ENCODE assay signal across 14 cellular contexts in genomic region chr22:42745118-42745517, GRCh38. TPM values are rescaled to one million over a fixed set of nuclear protein-coding genes. Genes with fewer than 3 reads are reported as not detected.
DNase-seq lines count a peak whose midpoint lies in the region; ATAC-seq, FAIRE-seq and TF ChIP-seq lines count a peak whose summit lies in the region.
"Had no signal": no experiment of that assay in that cellular context is flagged by ENCODE, and none has a peak within 500 bp of the region (broad histone marks: within the 10 kb centered on the region; RNA-seq: fewer than 3 reads in every experiment).

No MANE protein-coding gene starts in this region.

- no peak for TF ChIP-seq CTCF in bronchial epithelial cell (IDR thresholded peaks at IDR 0.05; ENCODE audit: insufficient read depth, low read length, severe bottlenecking)

- peak overlapping the region; percentile 45 for H3K9ac ChIP-seq in mesenchymal stem cell (ENCODE audit: low read length)
- H3K9ac ChIP-seq: BLaER1 had no signal

- H3K4me3 ChIP-seq in bronchial epithelial cell (ENCODE audit: low read depth, low read length) = no peak overlapping the region
- no peak overlapping the region for H3K4me3 ChIP-seq in mesenchymal stem cell (ENCODE audit: insufficient read depth in 1 of 2, low read depth in 1 of 2, low read length in 2 of 2)
- H3K4me3 ChIP-seq: BLaER1, pancreas had no signal

- H3K4me2 ChIP-seq in mesenchymal stem cell (ENCODE audit: low read length, poor library complexity, severe bottlenecking) = no peak overlapping the region
- H3K4me2 ChIP-seq: BLaER1 had no signal

- no peak overlapping the region for H3K4ac ChIP-seq in mesenchymal stem cell (ENCODE audit: low read depth in 1 of 2, low read length in 2 of 2)

- peak overlapping the region in 1 of 2 experiments; percentile 12 for H2BK12ac ChIP-seq in mesenchymal stem cell (ENCODE audit: low read length in 2 of 2)

- no peak overlapping the region for H3K27ac Mint-ChIP-seq in stimulated activated naive CD8-positive, alpha-beta T cell treated with anti-CD3 and anti-CD28 coated beads, Interleukin-15, amount 100 ng/mL, for 72 hours
- H3K27ac Mint-ChIP-seq: dendritic cell treated with granulocyte-macrophage colony-stimulating factor and Interleukin-4, amounts not matched to agents 40 ng/mL and 50 ng/mL, for 4 days; stimulated activated memory B cell treated with anti-CD40 and anti-IgM and Interleukin-4, amounts not matched to agents 10 μg/mL and 1 μg/mL and 100 μg/mL, for 72 hours had no signal

- WGBS in mesenchymal stem cell = 39% methylated on average over 11 of the region's 11 CpGs

- no peaks in the 10 kb centered on the region for H3K9me3 ChIP-seq in mesenchymal stem cell (ENCODE audit: control insufficient read depth, low read length)
- H3K9me3 ChIP-seq: BLaER1, pancreas had no signal

- H3K18ac ChIP-seq in mesenchymal stem cell (ENCODE audit: low read depth in 1 of 2, low read length in 2 of 2) = no peak overlapping the region

- H3K4me1 ChIP-seq in mesenchymal stem cell (ENCODE audit: control insufficient read depth, insufficient read depth, low read depth, low read length) = peaks cover 8% of the 10 kb centered on the region
- H3K4me1 ChIP-seq: pancreas had no signal

- FAIRE-seq in bronchial epithelial cell (lab: Jason Lieb, UNC) = no peak
- FAIRE-seq: pancreas had no signal

- no peak overlapping the region for H2AFZ ChIP-seq in mesenchymal stem cell (ENCODE audit: low read depth, low read length)

- H2AK5ac ChIP-seq in mesenchymal stem cell (ENCODE audit: low read length, severe bottlenecking) = no peak overlapping the region

- H3K36me3 ChIP-seq in bronchial epithelial cell (ENCODE audit: control insufficient read depth, insufficient read depth, low read length) = no peaks in the 10 kb centered on the region
- no peaks in the 10 kb centered on the region for H3K36me3 ChIP-seq in mesenchymal stem cell (ENCODE audit: control insufficient read depth in 1 of 2, insufficient read depth in 2 of 2, low read depth in 1 of 2, low read length in 2 of 2)
- H3K36me3 ChIP-seq: BLaER1, pancreas had no signal

- no peaks in the 10 kb centered on the region for H3K9me3 Mint-ChIP-seq in stimulated activated naive CD8-positive, alpha-beta T cell treated with anti-CD3 and anti-CD28 coated beads, Interleukin-15, amount 100 ng/mL, for 72 hours
- H3K9me3 Mint-ChIP-seq: dendritic cell treated with granulocyte-macrophage colony-stimulating factor and Interleukin-4, amounts not matched to agents 40 ng/mL and 50 ng/mL, for 4 days; stimulated activated memory B cell treated with anti-CD40 and anti-IgM and Interleukin-4, amounts not matched to agents 10 μg/mL and 1 μg/mL and 100 μg/mL, for 72 hours had no signal

- no peak overlapping the region for H3K23ac ChIP-seq in mesenchymal stem cell (ENCODE audit: low read length in 2 of 2)

- no peaks in the 10 kb centered on the region for H3K79me1 ChIP-seq in mesenchymal stem cell (replicated peaks; ENCODE audit: low read length, poor library complexity, severe bottlenecking)

- peak overlapping the region; percentile 19 for H2BK15ac ChIP-seq in mesenchymal stem cell (ENCODE audit: low read depth, poor library complexity, severe bottlenecking)

- no peaks in the 10 kb centered on the region for H3K4me1 Mint-ChIP-seq in stimulated activated naive CD8-positive, alpha-beta T cell treated with anti-CD3 and anti-CD28 coated beads, Interleukin-15, amount 100 ng/mL, for 72 hours
- H3K4me1 Mint-ChIP-seq: stimulated activated memory B cell treated with anti-CD40 and anti-IgM and Interleukin-4, amounts not matched to agents 10 μg/mL and 1 μg/mL and 100 μg/mL, for 72 hours had no signal

- DNase-seq in COLO829 (ENCODE audit: low spot score) (peak; percentile 82), HT-29 (ENCODE audit: low spot score) (peak; percentile 62), bronchial epithelial cell (ENCODE audit: low read depth) (peak; percentile 81), mesenchymal stem cell (peak; percentile 93), dedifferentiated amniotic fluid mesenchymal stem cell (ENCODE audit: extremely low spot score) (no peak)
- DNase-seq in activated CD4-positive, CD25-positive, alpha-beta regulatory T cell (lab: John Stamatoyannopoulos, UW) = no peak
- DNase-seq in stimulated activated naive CD8-positive, alpha-beta T cell treated with anti-CD3 and anti-CD28 coated beads, Interleukin-15, amount 100 ng/mL, for 72 hours = no peak
- DNase-seq: activated naive CD4-positive, alpha-beta T cell treated with Interleukin-2 at 50 U/mL for 16 hours; MV-4-11; pancreas had no signal

- no peak overlapping the region for H3K4me3 Mint-ChIP-seq in stimulated activated naive CD8-positive, alpha-beta T cell treated with anti-CD3 and anti-CD28 coated beads, Interleukin-15, amount 100 ng/mL, for 72 hours
- H3K4me3 Mint-ChIP-seq: dendritic cell treated with granulocyte-macrophage colony-stimulating factor and Interleukin-4, amounts not matched to agents 40 ng/mL and 50 ng/mL, for 4 days; stimulated activated memory B cell treated with anti-CD40 and anti-IgM and Interleukin-4, amounts not matched to agents 10 μg/mL and 1 μg/mL and 100 μg/mL, for 72 hours had no signal

- no peak overlapping the region for H4K91ac ChIP-seq in mesenchymal stem cell (ENCODE audit: low read length)

- H3K27me3 Mint-ChIP-seq in stimulated activated naive CD8-positive, alpha-beta T cell treated with anti-CD3 and anti-CD28 coated beads, Interleukin-15, amount 100 ng/mL, for 72 hours = peaks cover 8% of the 10 kb centered on the region

- peak overlapping the region; percentile 82 for H2BK120ac ChIP-seq in mesenchymal stem cell (ENCODE audit: low read depth, low read length)

- H3K14ac ChIP-seq in mesenchymal stem cell (ENCODE audit: low read length in 2 of 2) = no peak overlapping the region

- no peak for ATAC-seq in HG02973 (IDR thresholded peaks at IDR 0.05; ENCODE audit: unreplicated experiment)
- ATAC-seq in stimulated activated naive CD8-positive, alpha-beta T cell treated with anti-CD3 and anti-CD28 coated beads, Interleukin-15, amount 100 ng/mL, for 72 hours = no peak
- ATAC-seq: pancreas; stimulated activated memory B cell treated with anti-CD40 and anti-IgM and Interleukin-4, amounts not matched to agents 10 μg/mL and 1 μg/mL and 100 μg/mL, for 72 hours had no signal

- H2BK5ac ChIP-seq in mesenchymal stem cell (ENCODE audit: low read depth, low read length, poor library complexity, severe bottlenecking) = no peak overlapping the region

- H4K8ac ChIP-seq in mesenchymal stem cell (ENCODE audit: low read length) = no peak overlapping the region

- no peaks in the 10 kb centered on the region for H3K27me3 ChIP-seq in bronchial epithelial cell (ENCODE audit: control insufficient read depth, insufficient read depth, low read length)
- H3K27me3 ChIP-seq in mesenchymal stem cell (ENCODE audit: control insufficient read depth in 1 of 2, insufficient read depth in 1 of 2, low read length in 2 of 2) = no peaks in the 10 kb centered on the region
- H3K27me3 ChIP-seq: BLaER1, pancreas had no signal

- no peak overlapping the region for H3K27ac ChIP-seq in mesenchymal stem cell (ENCODE audit: low read length, poor library complexity, severe bottlenecking)
- H3K27ac ChIP-seq: BLaER1, pancreas had no signal

RNA-seq across cellular contexts. Expression of gene A4GALT, which starts 24.4 kb away (rescaled TPM):
- 36.6 and 49.2 TPM in 2 replicates for total RNA-seq in HT-29 (2014; rRNA removed; shearing (Covaris generic))
- 12.4 and 15.5 TPM in 2 replicates for total RNA-seq in bronchial epithelial cell
- 10.1 TPM for polyA plus RNA-seq in mesenchymal stem cell (2013, experiment 1 of 2)
- 9.6 TPM for polyA plus RNA-seq in mesenchymal stem cell (2013, experiment 2 of 2)

Comparison
In these comparisons a context has a peak if more than half of its experiments do, and no peak if none do; other contexts are left out.
1. DNase-seq: peak in COLO829 (single experiment), HT-29 (single experiment), bronchial epithelial cell (single experiment) and mesenchymal stem cell (single experiment); none in activated CD4-positive, CD25-positive, alpha-beta regulatory T cell (0 of 4), stimulated activated naive CD8-positive, alpha-beta T cell treated with anti-CD3 and anti-CD28 coated beads, Interleukin-15, amount 100 ng/mL, for 72 hours (0 of 2) and dedifferentiated amniotic fluid mesenchymal stem cell (single experiment).